ENCODE assay signal across 23 cellular contexts in the genomic region with DNA sequence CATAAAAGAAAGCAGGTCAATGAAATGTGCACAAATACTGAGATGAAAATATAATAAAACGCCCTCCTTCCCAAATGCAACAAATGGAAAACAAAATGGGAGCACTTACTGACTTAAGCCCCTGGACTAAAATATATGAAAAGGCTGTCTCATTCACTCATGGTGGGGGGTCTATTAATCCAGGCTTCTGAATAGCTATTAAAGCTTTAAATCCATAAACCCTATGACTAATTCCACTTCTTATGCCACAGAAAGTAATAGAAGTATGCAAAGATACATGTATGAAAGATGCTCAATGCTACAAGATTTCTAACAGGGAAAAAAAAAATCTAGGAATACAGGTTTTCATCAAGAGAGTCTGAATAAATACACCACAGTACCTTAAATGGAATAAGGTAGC.
"Had no signal": no experiment of that assay in that cellular context is flagged by ENCODE, and none has a peak within 500 bp of the region (broad histone marks: within the 10 kb centered on the region; RNA-seq: fewer than 3 reads in every experiment).

No MANE protein-coding gene starts in this region.

- H3K4me3 ChIP-seq: adrenal gland, body of pancreas, SJCRH30, SK-N-MC had no signal

- H3K4me2 ChIP-seq: KMS-11 had no signal

- H3K27ac ChIP-seq: adrenal gland, body of pancreas, KMS-11, SJCRH30, SK-N-MC had no signal

- H3K9me3 Mint-ChIP-seq: activated CD8-positive, alpha-beta T cell treated with anti-CD3 and anti-CD28 coated beads for 36 hours; activated naive CD4-positive, alpha-beta T cell treated with anti-CD3 and anti-CD28 coated beads for 36 hours; activated naive CD4-positive, alpha-beta T cell treated with anti-CD3 and anti-CD28 coated beads, Interleukin-2, amount 50 U/mL, for 72 hours; activated T-helper 1 cell treated with anti-CD3 and anti-CD28 coated beads, Interleukin-12 subunit alpha, Interleukin-12 subunit beta, Interleukin-2, Interleukin-4 antibody, amounts not matched to agents 30 ng/mL and 10 ng/mL and 1 ng/mL, durations not matched to agents 14 hours and 24 hours and 36 hours had no signal

- DNase-seq: activated CD4-positive, alpha-beta T cell treated with anti-CD3 and anti-CD28 coated beads for 36 hours; activated CD8-positive, alpha-beta T cell treated with anti-CD3 and anti-CD28 coated beads for 36 hours; activated gamma-delta T cell treated with Interleukin-2 at 50 U/mL for 16 hours; activated naive CD4-positive, alpha-beta T cell treated with anti-CD3 and anti-CD28 coated beads for 36 hours; activated T-cell treated with anti-CD3 and anti-CD28 coated beads, Interleukin-2, amount 50 U/mL, for 1 hour; adrenal gland; body of pancreas; caudate nucleus; MM.1S; MV-4-11; NCI-H1092; NCI-H1436 treated with DMSO at 0.1 percent for 48 hours; NCI-H1694 treated with DMSO at 0.1 percent for 48 hours; NCI-H2029; NCI-H345; NCI-H524 treated with DMSO at 0.1 percent for 48 hours; SHP77; SJCRH30 had no signal

- H3K4me3 Mint-ChIP-seq: activated CD4-positive, alpha-beta T cell treated with anti-CD3 and anti-CD28 coated beads for 36 hours; activated CD8-positive, alpha-beta T cell treated with anti-CD3 and anti-CD28 coated beads for 36 hours; activated naive CD4-positive, alpha-beta T cell treated with anti-CD3 and anti-CD28 coated beads for 36 hours; activated T-helper 1 cell treated with anti-CD3 and anti-CD28 coated beads, Interleukin-12 subunit alpha, Interleukin-12 subunit beta, Interleukin-2, Interleukin-4 antibody, amounts not matched to agents 30 ng/mL and 10 ng/mL and 1 ng/mL, durations not matched to agents 14 hours and 24 hours and 36 hours had no signal

- H3K27me3 ChIP-seq: adrenal gland, body of pancreas, SJCRH30 had no signal

- ATAC-seq: activated CD4-positive, alpha-beta T cell treated with anti-CD3 and anti-CD28 coated beads for 36 hours; activated CD8-positive, alpha-beta T cell treated with anti-CD3 and anti-CD28 coated beads for 36 hours; activated naive CD4-positive, alpha-beta T cell treated with anti-CD3 and anti-CD28 coated beads, Interleukin-2, amount 50 U/mL, for 72 hours; body of pancreas; Panc1 had no signal

- H3K27ac Mint-ChIP-seq: activated CD4-positive, alpha-beta T cell treated with anti-CD3 and anti-CD28 coated beads for 36 hours; activated CD8-positive, alpha-beta T cell treated with anti-CD3 and anti-CD28 coated beads for 36 hours; activated naive CD4-positive, alpha-beta T cell treated with anti-CD3 and anti-CD28 coated beads for 36 hours; activated naive CD4-positive, alpha-beta T cell treated with anti-CD3 and anti-CD28 coated beads, Interleukin-2, amount 50 U/mL, for 72 hours; activated T-helper 1 cell treated with anti-CD3 and anti-CD28 coated beads, Interleukin-12 subunit alpha, Interleukin-12 subunit beta, Interleukin-2, Interleukin-4 antibody, amounts not matched to agents 30 ng/mL and 10 ng/mL and 1 ng/mL, durations not matched to agents 14 hours and 24 hours and 36 hours had no signal

- H3K27me3 Mint-ChIP-seq: activated CD4-positive, alpha-beta T cell treated with anti-CD3 and anti-CD28 coated beads for 36 hours; activated CD8-positive, alpha-beta T cell treated with anti-CD3 and anti-CD28 coated beads for 36 hours had no signal

- H3K9me3 ChIP-seq: adrenal gland, body of pancreas, SJCRH30 had no signal

- H3K4me1 ChIP-seq: adrenal gland, body of pancreas had no signal
